ENCODE assay signal across 18 cellular contexts in genomic region chr11:114142646-114143045, GRCh38.
DNase-seq lines count a peak whose midpoint lies in the region; TF ChIP-seq lines count a peak whose summit lies in the region.
"Had no signal": no experiment of that assay in that cellular context is flagged by ENCODE, and none has a peak within 500 bp of the region (broad histone marks: within the 10 kb centered on the region; RNA-seq: fewer than 3 reads in every experiment).

No MANE protein-coding gene starts in this region.

- peaks cover 44% of the 10 kb centered on the region for H3K27me3 Mint-ChIP-seq in T-helper 2 cell treated with Interferon-gamma antibody and Interleukin-4, amounts not matched to agents 5 μg/mL and 100 μg/mL, for 36 hours (ENCODE audit: low read depth)
- H3K27me3 Mint-ChIP-seq: stimulated activated naive B cell treated with anti-CD40 and anti-IgM and Interleukin-4, amounts not matched to agents 10 μg/mL and 1 μg/mL and 100 μg/mL, for 72 hours had no signal

- POLR2A ChIA-PET in RWPE1 (lab: Yijun Ruan, JAX; ENCODE audit: low non-redundant PET) = no interaction called here

- H3K36me3 ChIP-seq in esophagus squamous epithelium = peaks cover 0 to 29% (median 0%) of the 10 kb centered on the region in 3 donors
- H3K36me3 ChIP-seq in prostate gland = no peaks in the 10 kb centered on the region
- H3K36me3 ChIP-seq in transverse colon = peaks cover 0 to 5% (median 2%) of the 10 kb centered on the region in 4 donors
- H3K36me3 ChIP-seq: brain microvascular endothelial cell, MG63 had no signal

- CTCF ChIA-PET in RWPE1 (lab: Yijun Ruan, JAX) = no interaction called here

- H3K4me1 Mint-ChIP-seq in T-helper 2 cell treated with Interferon-gamma antibody and Interleukin-4, amounts not matched to agents 5 μg/mL and 100 μg/mL, for 36 hours (ENCODE audit: low read depth) = peaks cover 13% of the 10 kb centered on the region

- no peak for TF ChIP-seq EP300 in transverse colon (IDR thresholded peaks at IDR 0.05; ENCODE audit: low read depth)

- H3K4me1 ChIP-seq in esophagus squamous epithelium (peaks cover 25 to 98% (median 66%) of the 10 kb centered on the region in 3 donors), prostate gland (replicated peaks) (peaks cover 25% of the 10 kb centered on the region), transverse colon (peaks cover 53 to 94% (median 69%) of the 10 kb centered on the region in 4 donors)

- intact Hi-C loops in esophagus squamous epithelium (cut with DNase I) = no loop called here
- intact Hi-C loops in prostate gland (cut with DNase I) = loop anchor here (10.0 kb wide), 1 partner anchor 58 kb away; no protein-coding TSS in a partner anchor
- intact Hi-C loops in transverse colon (cut with DNase I; ENCODE audit: low total_unique reads) = no loop called here

- H3K27ac ChIP-seq in RWPE1 = peak overlapping the region; percentile 60
- peak overlapping the region in 3 of 4 donors; percentile 79 to 99 (median 96) for H3K27ac ChIP-seq in esophagus squamous epithelium
- peak overlapping the region; percentile 70 to 99 for H3K27ac ChIP-seq in prostate gland
- peak overlapping the region; percentile 60 to 96 (median 73) for H3K27ac ChIP-seq in transverse colon
- H3K27ac ChIP-seq: brain microvascular endothelial cell had no signal

- no peak for TF ChIP-seq CTCF in RWPE1 (conservative IDR thresholded peaks at IDR 0.05; ENCODE audit: low read depth)
- no peak for TF ChIP-seq CTCF in esophagus squamous epithelium (IDR thresholded peaks at IDR 0.05)
- no peak for TF ChIP-seq CTCF in prostate gland (IDR thresholded peaks at IDR 0.05)
- TF ChIP-seq CTCF in transverse colon (IDR thresholded peaks at IDR 0.05) = no peak

- no peak overlapping the region for H3K4me3 Mint-ChIP-seq in T-helper 2 cell treated with Interferon-gamma antibody and Interleukin-4, amounts not matched to agents 5 μg/mL and 100 μg/mL, for 36 hours
- H3K4me3 Mint-ChIP-seq: activated B cell treated with CpG ODN at 0.5 μM for 24 hours; HFFc6; stimulated activated naive B cell treated with anti-CD40 and anti-IgM and Interleukin-4, amounts not matched to agents 10 μg/mL and 1 μg/mL and 100 μg/mL, for 72 hours had no signal

- no peaks in the 10 kb centered on the region for H3K9me3 ChIP-seq in esophagus squamous epithelium
- H3K9me3 ChIP-seq in prostate gland = no peaks in the 10 kb centered on the region
- no peaks in the 10 kb centered on the region for H3K9me3 ChIP-seq in transverse colon
- H3K9me3 ChIP-seq: MG63 had no signal

- no peak overlapping the region for H3K27ac Mint-ChIP-seq in T-helper 2 cell treated with Interferon-gamma antibody and Interleukin-4, amounts not matched to agents 5 μg/mL and 100 μg/mL, for 36 hours
- H3K27ac Mint-ChIP-seq: activated B cell treated with CpG ODN at 0.5 μM for 24 hours; activated naive CD4-positive, alpha-beta T cell treated with anti-CD3 and anti-CD28 coated beads, Interleukin-2, amount 50 U/mL, for 72 hours; HFFc6; stimulated activated naive B cell treated with anti-CD40 and anti-IgM and Interleukin-4, amounts not matched to agents 10 μg/mL and 1 μg/mL and 100 μg/mL, for 72 hours had no signal

- TF ChIP-seq POLR2A in esophagus squamous epithelium (IDR thresholded peaks at IDR 0.05) (no peak), prostate gland (IDR thresholded peaks at IDR 0.05) (no peak), transverse colon (IDR thresholded peaks at IDR 0.05) (no peak)

- 34 to 37% methylated on average over 3 of the region's 3 CpGs for WGBS in esophagus squamous epithelium, 2 donors
- 18% methylated on average over 3 of the region's 3 CpGs for WGBS in prostate gland
- WGBS in transverse colon (ENCODE audit: low coverage in 1 of 2), 2 donors = 26 to 27% methylated on average over 3 of the region's 3 CpGs

- no peaks in the 10 kb centered on the region for H3K27me3 ChIP-seq in esophagus squamous epithelium
- H3K27me3 ChIP-seq in prostate gland (replicated peaks; ENCODE audit: insufficient read depth) = no peaks in the 10 kb centered on the region
- no peaks in the 10 kb centered on the region for H3K27me3 ChIP-seq in transverse colon
- H3K27me3 ChIP-seq: brain microvascular endothelial cell had no signal

- no peak for DNase-seq in RWPE1 (ENCODE audit: low spot score)
- no peak for DNase-seq in esophagus squamous epithelium (lab: John Stamatoyannopoulos, UW)
- DNase-seq in prostate gland (ENCODE audit: low spot score) = no peak
- no peak for DNase-seq in transverse colon
- no peak for DNase-seq in activated CD4-positive, alpha-beta T cell treated with anti-CD3 and anti-CD28 coated beads, Interleukin-2, amount 50 U/mL, for 48 hours
- no peak for DNase-seq in T-helper 2 cell treated with Interferon-gamma antibody and Interleukin-4, amounts not matched to agents 5 μg/mL and 100 μg/mL, for 36 hours (ENCODE audit: low spot score)
- DNase-seq in stimulated activated naive CD4-positive, alpha-beta T cell (lab: John Stamatoyannopoulos, UW) = no peak
- DNase-seq: activated B cell treated with CpG ODN at 0.5 μM for 24 hours; brain microvascular endothelial cell; DND-41; foreskin melanocyte; HFFc6; left colon; MG63; midbrain; NCI-H748 treated with DMSO at 0.1 percent for 48 hours; stimulated activated naive B cell treated with anti-CD40 and anti-IgM and Interleukin-4, amounts not matched to agents 10 μg/mL and 1 μg/mL and 100 μg/mL, for 72 hours had no signal

- no peaks in the 10 kb centered on the region for H3K9me3 Mint-ChIP-seq in T-helper 2 cell treated with Interferon-gamma antibody and Interleukin-4, amounts not matched to agents 5 μg/mL and 100 μg/mL, for 36 hours
- H3K9me3 Mint-ChIP-seq: activated B cell treated with CpG ODN at 0.5 μM for 24 hours, HFFc6 had no signal

- in situ Hi-C loops in transverse colon (cut with MboI; ENCODE audit: low pct_ligation_motif_present in 1 of 4, low pct_unique_long_range_greater_than_20kb in 1 of 4, low sequenced_read_pairs in 3 of 4) = no loop called here

- peaks cover 10% of the 10 kb centered on the region for H3K36me3 Mint-ChIP-seq in T-helper 2 cell treated with Interferon-gamma antibody and Interleukin-4, amounts not matched to agents 5 μg/mL and 100 μg/mL, for 36 hours (ENCODE audit: low read depth)

- H3K4me3 ChIP-seq in esophagus squamous epithelium (peak overlapping the region in 1 of 4 donors; percentile 7), prostate gland (no peak overlapping the region), transverse colon (no peak overlapping the region)
- H3K4me3 ChIP-seq: MG63 had no signal
